9 cellular contexts compared by ENCODE assay signal in the genomic region with DNA sequence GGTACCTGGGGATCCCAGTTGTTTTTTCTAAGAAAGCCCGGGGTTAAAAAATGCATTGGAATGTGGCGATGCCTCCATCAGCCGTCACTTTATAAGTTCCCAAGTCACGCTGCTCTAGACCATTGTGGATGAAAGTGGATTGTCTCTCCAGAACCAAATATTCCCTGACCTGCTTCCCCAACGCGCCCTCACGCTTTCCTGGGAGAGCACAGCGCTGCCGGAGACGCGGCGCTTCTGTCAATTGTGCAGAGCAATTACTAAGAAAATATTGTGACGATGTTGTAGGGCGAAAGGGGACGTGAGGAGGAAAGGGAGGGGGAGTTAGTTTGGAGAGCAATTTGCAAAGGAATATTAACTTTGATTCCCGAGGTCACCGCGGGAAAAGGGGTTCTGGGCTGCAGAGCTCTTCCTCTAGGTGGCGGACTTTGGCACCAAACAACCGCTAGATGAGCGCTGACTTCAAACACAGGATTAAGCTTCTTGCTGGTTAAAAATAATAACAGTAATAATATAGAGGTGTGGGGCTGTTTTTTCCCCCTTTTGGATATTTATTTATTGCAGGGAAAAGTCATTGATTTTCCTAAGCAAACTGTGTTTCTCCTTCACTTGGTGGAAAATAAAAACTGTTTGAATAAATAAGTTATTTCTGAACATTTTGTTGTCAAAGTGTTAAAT. TPM values are rescaled to one million over a fixed set of nuclear protein-coding genes. Genes with fewer than 3 reads are reported as not detected.
DNase-seq lines count a peak whose midpoint lies in the region; ATAC-seq and TF ChIP-seq lines count a peak whose summit lies in the region.
"Had no signal": no experiment of that assay in that cellular context is flagged by ENCODE, and none has a peak within 500 bp of the region (broad histone marks: within the 10 kb centered on the region; RNA-seq: fewer than 3 reads in every experiment).

No MANE protein-coding gene starts in this region.

- peaks cover 11 to 37% (median 22%) of the 10 kb centered on the region in 4 donors for H3K4me1 ChIP-seq in esophagus muscularis mucosa

- H3K4me3 ChIP-seq in esophagus muscularis mucosa, result no peak overlapping the region

- TF ChIP-seq CTCF in GM12874 (IDR thresholded peaks at IDR 0.05; ENCODE audit: insufficient read depth, low read depth, low read length) (peak; percentile 55), esophagus muscularis mucosa (IDR thresholded peaks at IDR 0.05) (peak; percentile 35 to 58 (median 42))

- H3K36me3 ChIP-seq in esophagus muscularis mucosa, result no peaks in the 10 kb centered on the region

- DNase-seq in NCI-H69 (lab: John Stamatoyannopoulos, UW) (peak; percentile 96), esophagus muscularis mucosa (ENCODE audit: extremely low spot score) (no peak), retina (peak; percentile 80), NCI-H2196 (lab: John Stamatoyannopoulos, UW; ENCODE audit: unreplicated experiment) (no peak), NCI-H187 treated with DMSO at 0.1 percent for 48 hours (lab: John Stamatoyannopoulos, UW) (no peak), NCI-H2227 treated with DMSO at 0.1 percent for 48 hours (lab: John Stamatoyannopoulos, UW) (no peak)

- H3K27ac ChIP-seq in esophagus muscularis mucosa (replicated peaks in 1 of 4), result no peak overlapping the region

- 25% methylated on average over 21 of the region's 21 CpGs for WGBS in esophagus muscularis mucosa

- H3K9me3 ChIP-seq in esophagus muscularis mucosa, result no peaks in the 10 kb centered on the region

- no peak for ATAC-seq in HG02588 (IDR thresholded peaks at IDR 0.05; ENCODE audit: unreplicated experiment)

- H3K27me3 ChIP-seq in esophagus muscularis mucosa, result peaks cover 0 to 80% (median 19%) of the 10 kb centered on the region in 4 donors

- TF ChIP-seq POLR2A in esophagus muscularis mucosa (IDR thresholded peaks at IDR 0.05; ENCODE audit: low read depth), result no peak

- TF ChIP-seq EP300 in esophagus muscularis mucosa (IDR thresholded peaks at IDR 0.05), result no peak

- intact Hi-C loops in esophagus muscularis mucosa (cut with DNase I), result loop anchor here (10.0 kb wide), 1 partner anchor 468 kb away; no protein-coding TSS in a partner anchor

RNA-seq across cellular contexts. Expression of a gene that starts 9.6 kb away (rescaled TPM):
- total RNA-seq in esophagus muscularis mucosa, result 1 to 10 TPM in 1 of 4 donors, under 1 TPM in 3; 0.65 to 1.2 (median 0.75) TPM
- total RNA-seq: HT1080 had no signal

Comparison
In these comparisons a context has a peak if more than half of its experiments do, and no peak if none do; other contexts are left out.
1. DNase-seq: peak in NCI-H69 (single experiment) and retina (single experiment); none in esophagus muscularis mucosa (single experiment), NCI-H2196 (single experiment), NCI-H187 treated with DMSO at 0.1 percent for 48 hours (single experiment) and NCI-H2227 treated with DMSO at 0.1 percent for 48 hours (single experiment).